Comparison of ENCODE assay signal across 29 cellular contexts in genomic region chr19:29617336-29618266, GRCh38. TPM values are rescaled to one million over a fixed set of nuclear protein-coding genes. Genes with fewer than 3 reads are reported as not detected.
DNase-seq lines count a peak whose midpoint lies in the region; ATAC-seq, FAIRE-seq and TF ChIP-seq lines count a peak whose summit lies in the region.
"Had no signal": no experiment of that assay in that cellular context is flagged by ENCODE, and none has a peak within 500 bp of the region (broad histone marks: within the 10 kb centered on the region; RNA-seq: fewer than 3 reads in every experiment).

No MANE protein-coding gene starts in this region.

- H3K9ac ChIP-seq in kidney (ENCODE audit: low read length in 2 of 2): no peak overlapping the region

- TF ChIP-seq POLR2A in spleen (IDR thresholded peaks at IDR 0.05) (no peak), suprapubic skin (IDR thresholded peaks at IDR 0.05) (no peak)

- H3K27me3 ChIP-seq in spleen (replicated peaks in 1 of 7) (peaks cover 0 to 14% (median 0%) of the 10 kb centered on the region in 7 donors), suprapubic skin (no peaks in the 10 kb centered on the region)
- H3K27me3 ChIP-seq: upper lobe of left lung had no signal

- intact Hi-C loops in kidney (cut with DNase I) (loop anchor here (10.0 kb wide), 1 partner anchor 97 kb away; the partner anchor contains the start of gene C19orf12), spleen (cut with DNase I; ENCODE audit: low total_unique reads) (loop anchor here (10.0 kb wide), 1 partner anchor 47 kb away; the partner anchor contains the start of gene PLEKHF1)

- TF ChIP-seq CTCF in kidney (IDR thresholded peaks at IDR 0.05; ENCODE audit: borderline replicate concordance, extremely low read depth, insufficient read depth) (no peak), spleen (IDR thresholded peaks at IDR 0.05 in 8 of 11, conservative IDR thresholded peaks at IDR 0.05 in 3 of 11) (no peak), suprapubic skin (IDR thresholded peaks at IDR 0.05) (no peak)

- DNase-seq in activated naive CD4-positive, alpha-beta T cell treated with anti-CD3 and anti-CD28 coated beads, Interleukin-2, amount 10 ng/mL, durations not matched to agents 7 days and 5 days: no peak
- DNase-seq in T-helper 17 cell (no peak), kidney (peak; percentile 63), spleen (peak; percentile 64), DMS114 treated with DMSO at 0.1 percent for 48 hours (lab: John Stamatoyannopoulos, UW; ENCODE audit: unreplicated experiment) (no peak), inferior parietal cortex (ENCODE audit: extremely low spot score) (no peak), suprapubic skin (ENCODE audit: low spot score in 2 of 2) (no peak)
- DNase-seq: activated effector memory CD4-positive, alpha-beta T cell treated with Interleukin-2 at 50 U/mL for 16 hours; C1 segment of cervical spinal cord; Caco-2; central memory CD4-positive, alpha-beta T cell; DMS79 treated with DMSO at 0.1 percent for 48 hours; erythroblast; GDM1; hypothalamus; left lung; mesendoderm; MV-4-11; NCI-H146; NCI-H2107; NCI-H748 treated with DMSO at 0.1 percent for 48 hours; nucleus accumbens; SIG-M5; stimulated activated CD4-positive, alpha-beta T cell treated with anti-CD3 and anti-CD28 coated beads, Interleukin-4, amount 100 ng/mL, for 24 hours; SW 1271; WERI-Rb-1 had no signal

- H3K4me3 ChIP-seq in kidney (ENCODE audit: low read length in 2 of 2) (no peak overlapping the region), spleen (no peak overlapping the region), suprapubic skin (no peak overlapping the region)
- H3K4me3 ChIP-seq: left lung, upper lobe of left lung had no signal

- H3K4me1 ChIP-seq in kidney (ENCODE audit: control insufficient read depth in 1 of 2, insufficient read depth in 1 of 2, low read depth in 1 of 2, low read length in 2 of 2) (no peaks in the 10 kb centered on the region), spleen (peaks cover 0 to 25% (median 21%) of the 10 kb centered on the region in 6 donors), suprapubic skin (no peaks in the 10 kb centered on the region)
- H3K4me1 ChIP-seq: Caco-2, left lung, upper lobe of left lung had no signal

- no peaks in the 10 kb centered on the region for H3K27me3 Mint-ChIP-seq in activated naive CD4-positive, alpha-beta T cell treated with anti-CD3 and anti-CD28 coated beads, Interleukin-2, amount 50 U/mL, for 24 hours
- peaks cover 24% of the 10 kb centered on the region for H3K27me3 Mint-ChIP-seq in activated naive CD4-positive, alpha-beta T cell treated with anti-CD3 and anti-CD28 coated beads, Interleukin-2, amount 10 ng/mL, durations not matched to agents 7 days and 5 days
- H3K27me3 Mint-ChIP-seq in T-helper 17 cell: no peaks in the 10 kb centered on the region

- H3K9me3 ChIP-seq in T-helper 17 cell (ENCODE audit: control insufficient read depth, low read length, poor library complexity, severe bottlenecking): no peaks in the 10 kb centered on the region
- H3K9me3 ChIP-seq in kidney (ENCODE audit: control insufficient read depth in 1 of 2, low read length in 2 of 2): no peaks in the 10 kb centered on the region
- no peaks in the 10 kb centered on the region for H3K9me3 ChIP-seq in spleen
- H3K9me3 ChIP-seq in suprapubic skin: no peaks in the 10 kb centered on the region
- H3K9me3 ChIP-seq: Caco-2, left lung, upper lobe of left lung had no signal

- 87 to 90% (median 89%) methylated on average over 13 to 16 of the region's 16 CpGs for WGBS in spleen, 5 donors
- WGBS in suprapubic skin: 81% methylated on average over 13 of the region's 16 CpGs

- peaks cover 7% of the 10 kb centered on the region for H3K36me3 Mint-ChIP-seq in activated naive CD4-positive, alpha-beta T cell treated with anti-CD3 and anti-CD28 coated beads, Interleukin-2, amount 50 U/mL, for 24 hours
- H3K36me3 Mint-ChIP-seq in activated naive CD4-positive, alpha-beta T cell treated with anti-CD3 and anti-CD28 coated beads, Interleukin-2, amount 10 ng/mL, durations not matched to agents 7 days and 5 days: peaks cover 26% of the 10 kb centered on the region
- H3K36me3 Mint-ChIP-seq in T-helper 17 cell (ENCODE audit: low read depth): peaks cover 11% of the 10 kb centered on the region

- peak overlapping the region; percentile 41 for H3K27ac Mint-ChIP-seq in activated naive CD4-positive, alpha-beta T cell treated with anti-CD3 and anti-CD28 coated beads, Interleukin-2, amount 50 U/mL, for 24 hours
- no peak overlapping the region for H3K27ac Mint-ChIP-seq in activated naive CD4-positive, alpha-beta T cell treated with anti-CD3 and anti-CD28 coated beads, Interleukin-2, amount 10 ng/mL, durations not matched to agents 7 days and 5 days
- H3K27ac Mint-ChIP-seq in T-helper 17 cell: peak overlapping the region; percentile 80

- ATAC-seq in T-helper 17 cell: no peak
- ATAC-seq: left lung, Panc1 had no signal

- peaks cover 24% of the 10 kb centered on the region for H3K4me1 Mint-ChIP-seq in activated naive CD4-positive, alpha-beta T cell treated with anti-CD3 and anti-CD28 coated beads, Interleukin-2, amount 50 U/mL, for 24 hours
- H3K4me1 Mint-ChIP-seq in activated naive CD4-positive, alpha-beta T cell treated with anti-CD3 and anti-CD28 coated beads, Interleukin-2, amount 10 ng/mL, durations not matched to agents 7 days and 5 days: peaks cover 28% of the 10 kb centered on the region
- peaks cover 31% of the 10 kb centered on the region for H3K4me1 Mint-ChIP-seq in T-helper 17 cell

- no peak overlapping the region for H3K4me3 Mint-ChIP-seq in activated naive CD4-positive, alpha-beta T cell treated with anti-CD3 and anti-CD28 coated beads, Interleukin-2, amount 50 U/mL, for 24 hours
- no peak overlapping the region for H3K4me3 Mint-ChIP-seq in activated naive CD4-positive, alpha-beta T cell treated with anti-CD3 and anti-CD28 coated beads, Interleukin-2, amount 10 ng/mL, durations not matched to agents 7 days and 5 days
- H3K4me3 Mint-ChIP-seq in T-helper 17 cell: no peak overlapping the region

- peaks cover 11 to 18% of the 10 kb centered on the region in 2 donors for H3K36me3 ChIP-seq in kidney (ENCODE audit: control insufficient read depth in 1 of 2, insufficient read depth in 2 of 2, low read length in 2 of 2)
- H3K36me3 ChIP-seq in spleen: peaks cover 5 to 48% (median 45%) of the 10 kb centered on the region in 6 donors
- H3K36me3 ChIP-seq in suprapubic skin: peaks cover 42% of the 10 kb centered on the region

- H3K27ac ChIP-seq in kidney (ENCODE audit: low read depth in 2 of 2, low read length in 2 of 2): no peak overlapping the region
- no peak overlapping the region for H3K27ac ChIP-seq in spleen
- H3K27ac ChIP-seq in suprapubic skin: no peak overlapping the region
- H3K27ac ChIP-seq: left lung, upper lobe of left lung, WERI-Rb-1 had no signal

- TF ChIP-seq EP300 in suprapubic skin (IDR thresholded peaks at IDR 0.05): no peak

- H3K9me3 Mint-ChIP-seq in activated naive CD4-positive, alpha-beta T cell treated with anti-CD3 and anti-CD28 coated beads, Interleukin-2, amount 50 U/mL, for 24 hours: no peaks in the 10 kb centered on the region
- no peaks in the 10 kb centered on the region for H3K9me3 Mint-ChIP-seq in activated naive CD4-positive, alpha-beta T cell treated with anti-CD3 and anti-CD28 coated beads, Interleukin-2, amount 10 ng/mL, durations not matched to agents 7 days and 5 days

- FAIRE-seq in kidney (lab: Jason Lieb, UNC): no peak

- CTCF ChIA-PET in activated naive CD4-positive, alpha-beta T cell treated with anti-CD3 and anti-CD28 coated beads, Interleukin-2, amount 10 ng/mL, durations not matched to agents 7 days and 5 days (lab: Charles Lee): interaction anchor here (1.3 to 4.6 kb wide), 5 partner anchors 7 to 99 kb away, joined by 5 to 48 read pairs (median 6); no protein-coding TSS in a partner anchor

RNA-seq across cellular contexts. Expression of gene POP4, which starts 11.5 kb away (rescaled TPM):
- total RNA-seq in T-helper 17 cell (10 to 100 TPM; 48.8 to 56.6 TPM), kidney (60.5 TPM), spleen (10 to 100 TPM; 49.3 to 73.1 (median 60.7) TPM), suprapubic skin (10 to 100 TPM; 35.4 to 76.8 (median 62.6) TPM)
- polyA plus RNA-seq in kidney (ENCODE audit: insufficient read depth, low read depth, low replicate concordance) (87.9 TPM), spleen (10 to 100 TPM; 54.5 to 69.1 (median 68.8) TPM)

RNA-seq across cellular contexts. Expression of gene PLEKHF1, which starts 47.7 kb away (rescaled TPM):
- 10 to 100 TPM; 13.5 to 20.7 TPM for total RNA-seq in T-helper 17 cell
- total RNA-seq in kidney: 11.7 TPM
- 7.1 TPM for polyA plus RNA-seq in kidney (ENCODE audit: insufficient read depth, low read depth, low replicate concordance)
- 10 to 100 TPM; 12.4 to 28.0 (median 18.5) TPM for total RNA-seq in spleen
- 10 to 100 TPM in 2 of 3 donors, 1 to 10 TPM in 1; 9.7 to 18.6 (median 10.7) TPM for polyA plus RNA-seq in spleen
- 10 to 100 TPM in 2 of 4 donors, 1 to 10 TPM in 2; 4.5 to 18.8 (median 9.7) TPM for total RNA-seq in suprapubic skin

Comparison
In these comparisons a context has a peak if more than half of its experiments do, and no peak if none do; other contexts are left out.
1. DNase-seq: peak in kidney (single experiment) and spleen (single experiment); none in activated naive CD4-positive, alpha-beta T cell treated with anti-CD3 and anti-CD28 coated beads, Interleukin-2, amount 10 ng/mL, durations not matched to agents 7 days and 5 days (single experiment), T-helper 17 cell (0 of 3), DMS114 treated with DMSO at 0.1 percent for 48 hours (single experiment), inferior parietal cortex (single experiment) and suprapubic skin (0 of 2).